ENCODE assay signal across 8 cellular contexts in the genomic region with DNA sequence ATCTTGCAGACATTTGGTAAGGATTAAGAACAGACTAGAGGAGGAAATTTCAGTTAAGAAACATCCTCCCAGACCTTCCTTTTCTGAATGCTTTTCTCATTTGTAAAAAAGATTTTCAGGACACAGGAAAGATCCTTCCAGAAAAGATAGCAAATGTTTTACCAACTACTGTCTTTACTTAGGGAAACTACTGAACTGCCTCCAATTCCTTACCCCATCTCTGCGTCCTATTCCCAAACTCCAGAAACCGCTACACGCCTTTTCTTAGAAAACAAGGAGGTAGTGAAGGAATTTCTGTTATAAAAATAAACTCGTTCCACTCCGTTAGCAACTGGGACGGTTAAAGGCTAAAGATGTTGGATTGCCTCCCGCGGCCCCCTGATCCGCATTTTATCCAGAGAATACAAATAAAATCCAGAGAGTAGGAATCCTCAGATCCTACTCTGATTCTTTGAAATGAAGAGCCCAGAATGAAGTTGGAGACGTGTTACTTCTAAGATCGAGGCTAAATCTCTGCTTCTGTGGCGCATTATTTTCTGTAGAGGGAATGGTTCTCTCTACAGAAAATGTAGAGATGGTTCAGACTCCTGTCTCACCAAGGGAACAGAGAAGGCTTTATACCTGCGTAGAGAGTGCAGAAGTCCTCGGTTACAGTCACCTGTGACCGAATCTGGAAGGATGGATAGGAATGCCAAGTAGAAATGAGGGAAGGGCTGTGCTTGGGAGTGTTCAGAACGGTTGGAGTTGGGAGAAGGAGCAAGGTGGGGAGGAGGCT.
A peak's percentile ranks its signal among the peaks of the same experiment; 100 is the strongest.
DNase-seq lines count a peak whose midpoint lies in the region; ATAC-seq, FAIRE-seq and TF ChIP-seq lines count a peak whose summit lies in the region.

No MANE protein-coding gene starts in this region.

- H4K20me1 ChIP-seq in DOHH2 (ENCODE audit: control insufficient read depth, insufficient read depth, low read depth, low read length): no peaks in the 10 kb centered on the region
- no peaks in the 10 kb centered on the region for H4K20me1 ChIP-seq in Loucy (ENCODE audit: insufficient read depth, low read length, poor library complexity, severe bottlenecking)

- H3K36me3 Mint-ChIP-seq in MCF 10A (ENCODE audit: insufficient read depth, unreplicated experiment): peaks cover 14% of the 10 kb centered on the region

- H3K27me3 ChIP-seq in DOHH2 (ENCODE audit: control insufficient read depth, low read length) (peaks cover 16% of the 10 kb centered on the region), Loucy (ENCODE audit: insufficient read depth, low read length, poor library complexity, severe bottlenecking) (no peaks in the 10 kb centered on the region), muscle layer of colon (ENCODE audit: control insufficient read depth in 1 of 2, insufficient read depth in 2 of 2, low read length in 2 of 2) (peaks cover 0 to 20% of the 10 kb centered on the region in 2 donors)

- peaks cover 6% of the 10 kb centered on the region for H3K4me1 Mint-ChIP-seq in MCF 10A (ENCODE audit: insufficient read depth, unreplicated experiment)

- H3K27ac ChIP-seq in DOHH2 (ENCODE audit: low read depth, low read length): no peak overlapping the region
- H3K27ac ChIP-seq in muscle layer of colon (ENCODE audit: low read depth, low read length): no peak overlapping the region

- H3K9ac ChIP-seq in Loucy (ENCODE audit: low read depth, low read length, poor library complexity, severe bottlenecking) (no peak overlapping the region), muscle layer of colon (ENCODE audit: low read length) (peak overlapping the region; percentile 6)

- TF ChIP-seq CTCF in DOHH2 (IDR thresholded peaks at IDR 0.05; ENCODE audit: low read depth, low read length, poor library complexity, severe bottlenecking): no peak
- TF ChIP-seq CTCF in Loucy (conservative IDR thresholded peaks at IDR 0.05; ENCODE audit: low read length): no peak
- TF ChIP-seq CTCF in MCF 10A (IDR thresholded peaks at IDR 0.05; ENCODE audit: unreplicated experiment): no peak

- no peaks in the 10 kb centered on the region for H3K36me3 ChIP-seq in DOHH2 (ENCODE audit: control insufficient read depth, low read length)
- no peaks in the 10 kb centered on the region for H3K36me3 ChIP-seq in Loucy (ENCODE audit: insufficient read depth, low read length)
- H3K36me3 ChIP-seq in muscle layer of colon (ENCODE audit: insufficient read depth, low read length): no peaks in the 10 kb centered on the region

- CTCF ChIA-PET in MCF 10A (lab: Yijun Ruan, JAX): interaction anchor here (0.7 kb wide), 1 partner anchor 531 kb away, joined by 4 read pairs; no protein-coding TSS in a partner anchor

- intact Hi-C loops in MCF 10A (cut with micrococcal nuclease): loop anchor here (5.0 kb wide), 1 partner anchor 71 kb away; a partner anchor contains a TSS

- peak overlapping the region; percentile 99 for H3K4me2 ChIP-seq in DOHH2 (ENCODE audit: low read length)
- peak overlapping the region; percentile 79 for H3K4me2 ChIP-seq in Loucy (ENCODE audit: low read depth, low read length, poor library complexity, severe bottlenecking)

- no peak for FAIRE-seq in frontal cortex (lab: Jason Lieb, UNC)

- H3K4me3 Mint-ChIP-seq in MCF 10A (ENCODE audit: unreplicated experiment): peak overlapping the region; percentile 69

- H3K27me3 Mint-ChIP-seq in MCF 10A (ENCODE audit: insufficient read depth, unreplicated experiment): no peaks in the 10 kb centered on the region

- peaks cover 19% of the 10 kb centered on the region for H3K4me1 ChIP-seq in DOHH2 (ENCODE audit: control insufficient read depth, low read length)
- peaks cover 14% of the 10 kb centered on the region for H3K4me1 ChIP-seq in Loucy (ENCODE audit: insufficient read depth, low read length, poor library complexity, severe bottlenecking)
- H3K4me1 ChIP-seq in muscle layer of colon (ENCODE audit: insufficient read depth, low read length): peaks cover 6% of the 10 kb centered on the region

- BruUV-seq in MCF 10A (replicated peaks; lab: Mats Ljungman, UMichigan): no TSS peak

- ATAC-seq in HG03469 (IDR thresholded peaks at IDR 0.05; ENCODE audit: unreplicated experiment): no peak

- DNase-seq in MCF 10A (ENCODE audit: unreplicated experiment): peak; percentile 21
- DNase-seq in NCI-H345 treated with DMSO at 0.1 percent for 48 hours (lab: John Stamatoyannopoulos, UW; ENCODE audit: unreplicated experiment): no peak
- DNase-seq in NCI-H1048 (lab: John Stamatoyannopoulos, UW): no peak
- DNase-seq in frontal cortex (ENCODE audit: low spot score in 2 of 2): no peak

- H2AFZ ChIP-seq in Loucy (ENCODE audit: low read length): peak overlapping the region; percentile 33; the same call in 1 of the 2 replicates

- H3K4me3 ChIP-seq in DOHH2 (ENCODE audit: low read length) (peak overlapping the region; percentile 97), Loucy (ENCODE audit: low read length, poor library complexity, severe bottlenecking) (peak overlapping the region; percentile 67), muscle layer of colon (ENCODE audit: low read depth in 1 of 2, low read length in 2 of 2) (peak overlapping the region; percentile 14 to 42)

- H3K9me2 ChIP-seq in DOHH2 (replicated peaks; ENCODE audit: control insufficient read depth, low read length) (no peaks in the 10 kb centered on the region), Loucy (replicated peaks; ENCODE audit: low read depth, low read length) (no peaks in the 10 kb centered on the region)

- H3F3A ChIP-seq in DOHH2 (ENCODE audit: control insufficient read depth, insufficient read depth) (no peaks in the 10 kb centered on the region), Loucy (ENCODE audit: low read depth) (no peaks in the 10 kb centered on the region)

- no peaks in the 10 kb centered on the region for H3K9me3 Mint-ChIP-seq in MCF 10A (ENCODE audit: unreplicated experiment)

- no peak overlapping the region for H3K27ac Mint-ChIP-seq in MCF 10A (ENCODE audit: low read depth, unreplicated experiment)

- POLR2A ChIA-PET in MCF 10A (lab: Yijun Ruan, JAX): interaction anchor here (0.6 to 1.4 kb wide), 4 partner anchors 12 to 180 kb away, joined by 4 to 6 read pairs (median 4); no protein-coding TSS in a partner anchor

- H3K9me3 ChIP-seq in DOHH2 (ENCODE audit: control insufficient read depth, insufficient read depth, low read length): no peaks in the 10 kb centered on the region
- no peaks in the 10 kb centered on the region for H3K9me3 ChIP-seq in Loucy (ENCODE audit: insufficient read depth, low read depth, low read length)
- H3K9me3 ChIP-seq in muscle layer of colon (ENCODE audit: low read length): no peaks in the 10 kb centered on the region

- H3K79me2 ChIP-seq in DOHH2 (ENCODE audit: control insufficient read depth, low read length) (no peaks in the 10 kb centered on the region), Loucy (ENCODE audit: insufficient read depth, low read length) (no peaks in the 10 kb centered on the region)

Comparison
In these comparisons a context has a peak if more than half of its experiments do, and no peak if none do; other contexts are left out.
1. H3K4me3 ChIP-seq: peak in every context shown above with its lines; median percentile 97 in DOHH2; 67 in Loucy; 28 in muscle layer of colon.